In the genomic region with DNA sequence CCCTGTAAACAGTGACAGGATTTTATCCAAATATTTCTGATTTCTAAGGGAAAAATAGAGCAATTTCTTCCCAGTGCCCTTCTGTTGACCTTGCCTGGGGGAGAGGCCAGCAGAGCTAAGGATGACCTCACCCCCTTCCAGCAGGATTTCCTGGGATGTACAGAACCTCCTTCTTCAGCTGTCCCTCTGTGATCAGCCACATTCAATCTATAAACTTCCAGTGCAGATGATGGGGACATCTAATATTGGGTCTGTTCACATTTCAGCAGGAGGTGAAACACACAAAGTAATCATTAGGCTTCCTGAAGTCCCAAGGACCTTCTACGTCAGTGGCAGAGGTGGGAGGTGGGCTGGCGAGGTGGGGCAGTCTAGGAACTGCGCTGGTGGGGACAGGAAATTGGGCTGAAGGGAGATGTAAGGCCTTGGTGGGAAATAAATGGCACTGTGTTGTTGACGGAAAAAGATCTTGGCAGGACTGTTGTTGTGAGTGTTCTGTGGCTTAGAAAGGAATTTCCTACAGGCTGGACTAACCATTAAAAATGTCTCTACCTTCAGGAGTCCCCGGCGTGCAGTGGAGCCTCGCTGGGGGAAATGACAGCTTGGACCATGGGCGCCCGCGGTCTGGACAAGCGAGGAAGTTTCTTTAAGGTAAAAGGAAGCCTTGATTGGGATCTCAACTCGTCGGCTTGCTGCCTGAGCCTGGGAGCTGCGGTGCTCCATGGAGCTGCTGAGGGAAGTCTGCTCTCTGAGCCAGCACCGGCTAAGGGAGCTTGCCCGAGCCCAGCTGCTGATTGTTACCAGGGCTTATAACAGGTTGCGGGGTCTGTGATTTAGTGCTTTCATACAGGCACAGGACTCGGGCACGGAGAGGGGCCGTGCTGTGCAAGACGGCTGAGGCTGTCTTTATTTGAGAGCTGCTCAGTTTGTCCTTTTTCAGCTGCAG, we compare ENCODE assay signal across 8 cellular contexts.
DNase-seq lines count a peak whose midpoint lies in the region; ATAC-seq and TF ChIP-seq lines count a peak whose summit lies in the region.

No MANE protein-coding gene starts in this region.

- peak; percentile 66 for DNase-seq in A172 (ENCODE audit: low spot score)
- peak; percentile 65 for DNase-seq in NCI-H345 (lab: John Stamatoyannopoulos, UW)
- peak; percentile 60 for DNase-seq in epithelial cell of proximal tubule (ENCODE audit: low read depth)
- DNase-seq in myocyte (ENCODE audit: low read depth), result peak; percentile 80
- no peak for DNase-seq in COR-L47 (lab: John Stamatoyannopoulos, UW)
- DNase-seq in H7, result no peak
- DNase-seq in activated naive CD4-positive, alpha-beta T cell (lab: John Stamatoyannopoulos, UW), result no peak

- H3K4me3 ChIP-seq in epithelial cell of proximal tubule (ENCODE audit: low read depth, low read length) (peak overlapping the region; percentile 58), H7 (ENCODE audit: insufficient read depth, low read depth, low read length) (no peak overlapping the region)

- ATAC-seq in HG03432 (IDR thresholded peaks at IDR 0.05; ENCODE audit: unreplicated experiment), result no peak

- no peaks in the 10 kb centered on the region for H3K36me3 ChIP-seq in H7 (replicated peaks; ENCODE audit: control insufficient read depth, insufficient read depth, low read length)

- no peak for TF ChIP-seq CTCF in epithelial cell of proximal tubule (conservative IDR thresholded peaks at IDR 0.05; ENCODE audit: low read depth, low read length)

- H3K27me3 ChIP-seq in H7 (ENCODE audit: control insufficient read depth, insufficient read depth, low read length), result no peaks in the 10 kb centered on the region

Comparison
In these comparisons a context has a peak if more than half of its experiments do, and no peak if none do; other contexts are left out.
1. DNase-seq: peak in A172 (single experiment), NCI-H345 (single experiment), epithelial cell of proximal tubule (single experiment) and myocyte (single experiment); none in COR-L47 (single experiment), H7 (single experiment) and activated naive CD4-positive, alpha-beta T cell (0 of 4).